11 cellular contexts compared by ENCODE assay signal in genomic region chr3:72379500-72380187, GRCh38.
DNase-seq lines count a peak whose midpoint lies in the region; ATAC-seq and TF ChIP-seq lines count a peak whose summit lies in the region.
"Had no signal": no experiment of that assay in that cellular context is flagged by ENCODE, and none has a peak within 500 bp of the region (broad histone marks: within the 10 kb centered on the region; RNA-seq: fewer than 3 reads in every experiment).

No MANE protein-coding gene starts in this region.

- H3K4me1 ChIP-seq in right cardiac atrium (ENCODE audit: control insufficient read depth, insufficient read depth, low read length): peaks cover 10% of the 10 kb centered on the region

- 62% methylated on average over 1 of the region's 1 CpG for WGBS in right cardiac atrium

- H3K27ac ChIP-seq in right cardiac atrium (ENCODE audit: low read length) (no peak overlapping the region), temporal lobe (ENCODE audit: low read depth, low read length) (peak overlapping the region; percentile 98)
- H3K27ac ChIP-seq: heart right ventricle had no signal

- CTCF ChIA-PET in WTC11 (lab: Charles Lee): no interaction called here

- H3K36me3 Mint-ChIP-seq in WTC11: peaks cover 11% of the 10 kb centered on the region
- peaks cover 18% of the 10 kb centered on the region for H3K36me3 Mint-ChIP-seq in nephron progenitor cell (ENCODE audit: low read depth)

- H3K4me1 Mint-ChIP-seq in WTC11 (peaks cover 91% of the 10 kb centered on the region), nephron progenitor cell (peaks cover 67% of the 10 kb centered on the region)

- H3K4me3 ChIP-seq in right cardiac atrium (ENCODE audit: low read length): no peak overlapping the region
- H3K4me3 ChIP-seq: heart right ventricle had no signal

- no peaks in the 10 kb centered on the region for H3K27me3 Mint-ChIP-seq in WTC11 (ENCODE audit: low read depth)
- no peaks in the 10 kb centered on the region for H3K27me3 Mint-ChIP-seq in nephron progenitor cell (ENCODE audit: low read depth, poor library complexity)
- H3K27me3 Mint-ChIP-seq: central memory CD8-positive, alpha-beta T cell had no signal

- H3K9me3 Mint-ChIP-seq in WTC11 (no peaks in the 10 kb centered on the region), nephron progenitor cell (no peaks in the 10 kb centered on the region)
- H3K9me3 Mint-ChIP-seq: central memory CD8-positive, alpha-beta T cell had no signal

- no peak overlapping the region for H3K4me3 Mint-ChIP-seq in WTC11
- H3K4me3 Mint-ChIP-seq in nephron progenitor cell: no peak overlapping the region
- H3K4me3 Mint-ChIP-seq: central memory CD8-positive, alpha-beta T cell had no signal

- intact Hi-C loops in left cardiac atrium (cut with DNase I) (no loop called here), Right ventricle myocardium inferior (cut with DNase I) (no loop called here), right cardiac atrium (cut with DNase I) (no loop called here)

- POLR2A ChIA-PET in WTC11 (lab: Charles Lee): no interaction called here

- TF ChIP-seq CTCF in WTC11 (IDR thresholded peaks at IDR 0.05) (no peak), nephron progenitor cell (IDR thresholded peaks at IDR 0.05) (no peak)

- DNase-seq in left cardiac atrium (no peak), Right ventricle myocardium inferior (ENCODE audit: missing footprints) (no peak), WTC11 (ENCODE audit: low spot score) (no peak), right cardiac atrium (no peak), nephron progenitor cell (no peak), dedifferentiated amniotic fluid mesenchymal stem cell (ENCODE audit: extremely low spot score) (no peak)
- DNase-seq: heart right ventricle, NCI-H526 had no signal

- H3K27ac Mint-ChIP-seq in WTC11: peak overlapping the region; percentile 61; the same call in 1 of the 2 replicates
- no peak overlapping the region for H3K27ac Mint-ChIP-seq in nephron progenitor cell

- ATAC-seq in left cardiac atrium: peak; percentile 21 to 42
- no peak for ATAC-seq in Right ventricle myocardium inferior
- no peak for ATAC-seq in WTC11
- ATAC-seq in right cardiac atrium: peak; percentile 35 to 44
- no peak for ATAC-seq in GM21723 (IDR thresholded peaks at IDR 0.05; ENCODE audit: unreplicated experiment)

- H3K9me3 ChIP-seq in right cardiac atrium (ENCODE audit: control insufficient read depth, low read length): no peaks in the 10 kb centered on the region
- H3K9me3 ChIP-seq: heart right ventricle had no signal

- H3K27me3 ChIP-seq in right cardiac atrium (ENCODE audit: control insufficient read depth, insufficient read depth): no peaks in the 10 kb centered on the region
- H3K27me3 ChIP-seq: heart right ventricle had no signal

TF ChIP-seq in WTC11, 78 proteins besides CTCF, POLR2A, EP300 and RAD21:
- TF ChIP-seq ZNF512 (CRISPR knock-in tag; IDR thresholded peaks at IDR 0.05; ENCODE audit: borderline replicate concordance) (no peak), FOXP4 (CRISPR knock-in tag; IDR thresholded peaks at IDR 0.05) (no peak), PREB (CRISPR knock-in tag; IDR thresholded peaks at IDR 0.05; ENCODE audit: borderline replicate concordance) (no peak), USF1 (CRISPR knock-in tag; IDR thresholded peaks at IDR 0.05) (no peak), GTF2I (CRISPR knock-in tag; conservative IDR thresholded peaks at IDR 0.05) (no peak), ETV6 (CRISPR knock-in tag; IDR thresholded peaks at IDR 0.05) (no peak), ZMAT4 (CRISPR knock-in tag; IDR thresholded peaks at IDR 0.05) (no peak), PRRX2 (CRISPR knock-in tag; IDR thresholded peaks at IDR 0.05) (no peak), E2F1 (CRISPR knock-in tag; IDR thresholded peaks at IDR 0.05) (no peak), SP1 (CRISPR knock-in tag; conservative IDR thresholded peaks at IDR 0.05) (no peak), IRF1 (CRISPR knock-in tag; IDR thresholded peaks at IDR 0.05) (no peak), ERG (CRISPR knock-in tag; IDR thresholded peaks at IDR 0.05) (no peak), ZNF317 (CRISPR knock-in tag; IDR thresholded peaks at IDR 0.05; ENCODE audit: borderline replicate concordance, low read depth) (no peak), ZNF263 (CRISPR knock-in tag; IDR thresholded peaks at IDR 0.05; ENCODE audit: low read depth) (no peak), EMX1 (CRISPR knock-in tag; IDR thresholded peaks at IDR 0.05) (no peak)

Comparison
In these comparisons a context has a peak if more than half of its experiments do, and no peak if none do; other contexts are left out.
1. ATAC-seq: peak in left cardiac atrium (2 of 2) and right cardiac atrium (2 of 2); none in Right ventricle myocardium inferior (single experiment), WTC11 (single experiment) and GM21723 (single experiment).